21 cellular contexts compared by ENCODE assay signal in the genomic region with DNA sequence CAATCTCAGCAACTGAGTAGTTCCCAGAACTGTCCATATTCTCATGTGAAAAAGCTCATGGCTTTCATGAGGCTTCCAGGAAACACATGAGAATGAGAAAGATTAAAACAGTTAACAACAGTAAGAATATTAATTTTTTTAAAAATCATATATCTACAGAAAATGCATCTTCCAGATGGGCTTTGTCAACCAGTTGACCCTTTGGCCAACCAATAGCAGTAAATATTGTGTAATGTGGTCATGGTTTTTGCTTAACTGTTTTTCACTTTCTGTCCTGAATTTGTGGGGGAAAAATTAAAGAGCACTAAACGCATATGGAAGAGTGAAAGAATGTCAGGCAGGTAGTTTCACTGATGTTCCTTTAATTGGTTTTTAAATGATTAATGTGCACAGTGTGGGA.
DNase-seq lines count a peak whose midpoint lies in the region; ATAC-seq and TF ChIP-seq lines count a peak whose summit lies in the region.
"Had no signal": no experiment of that assay in that cellular context is flagged by ENCODE, and none has a peak within 500 bp of the region (broad histone marks: within the 10 kb centered on the region; RNA-seq: fewer than 3 reads in every experiment).

No MANE protein-coding gene starts in this region.

- H3K27ac Mint-ChIP-seq in activated T-cell treated with anti-CD3 and anti-CD28 coated beads, Interleukin-2, amount 50 U/mL, for 72 hours = peak overlapping the region; percentile 8
- peak overlapping the region; percentile 39 for H3K27ac Mint-ChIP-seq in activated T-helper 17 cell treated with anti-CD3 and anti-CD28 coated beads, Interleukin-2, amount 50 U/mL, for 72 hours
- H3K27ac Mint-ChIP-seq: B cell had no signal

- peaks cover 22% of the 10 kb centered on the region for H3K4me1 Mint-ChIP-seq in activated T-cell treated with anti-CD3 and anti-CD28 coated beads, Interleukin-2, amount 50 U/mL, for 72 hours (ENCODE audit: low read depth)
- H3K4me1 Mint-ChIP-seq in activated T-helper 17 cell treated with anti-CD3 and anti-CD28 coated beads, Interleukin-2, amount 50 U/mL, for 72 hours = peaks cover 12% of the 10 kb centered on the region
- H3K4me1 Mint-ChIP-seq: B cell had no signal

- no peak for TF ChIP-seq CTCF in fibroblast of pulmonary artery (IDR thresholded peaks at IDR 0.05; ENCODE audit: low read length, missing control alignments)

- no peak overlapping the region for H3K4me3 ChIP-seq in fibroblast of pulmonary artery (replicated peaks; ENCODE audit: low read depth, low read length)
- H3K4me3 ChIP-seq: A549 had no signal

- ATAC-seq in activated T-cell treated with anti-CD3 and anti-CD28 coated beads, Interleukin-2, amount 50 U/mL, for 72 hours (replicated peaks in 1 of 2) = no peak
- no peak for ATAC-seq in activated T-helper 17 cell treated with anti-CD3 and anti-CD28 coated beads, Interleukin-2, amount 50 U/mL, for 72 hours (replicated peaks)
- ATAC-seq: A549 had no signal

- peak overlapping the region; percentile 52 for H3K27ac ChIP-seq in substantia nigra (ENCODE audit: low read depth, low read length, poor library complexity, severe bottlenecking)
- H3K27ac ChIP-seq: KMS-11, RWPE1 had no signal

- H3K36me3 Mint-ChIP-seq in activated T-cell treated with anti-CD3 and anti-CD28 coated beads, Interleukin-2, amount 50 U/mL, for 72 hours (ENCODE audit: insufficient read depth in 2 of 2) = peaks cover 31 to 65% of the 10 kb centered on the region in 2 donors
- H3K36me3 Mint-ChIP-seq in activated T-helper 17 cell treated with anti-CD3 and anti-CD28 coated beads, Interleukin-2, amount 50 U/mL, for 72 hours (ENCODE audit: low read depth) = peaks cover 100% of the 10 kb centered on the region

- DNase-seq in activated T-cell treated with anti-CD3 and anti-CD28 coated beads, Interleukin-2, amount 50 U/mL, for 72 hours = no peak
- DNase-seq in activated T-cell treated with anti-CD3 and anti-CD28 coated beads, Interleukin-2, amount 50 U/mL, for 48 hours = no peak
- DNase-seq in fibroblast of pulmonary artery (ENCODE audit: low read depth) (peak; percentile 39), substantia nigra (lab: John Stamatoyannopoulos, UW) (no peak), C1 segment of cervical spinal cord (lab: John Stamatoyannopoulos, UW) (no peak), cortex of kidney (lab: John Stamatoyannopoulos, UW) (no peak)
- DNase-seq: EL; GF-D8; IMR-90; NCI-H1092 treated with DMSO at 0.1 percent for 48 hours; NCI-H146; NCI-H2029; NCI-H345; NCI-H774; NK-92 treated with Interleukin-12 subunit alpha and Interleukin-12 subunit beta, amount 100 ng/mL, for 24 hours; SHP77 treated with DMSO at 0.1 percent for 48 hours had no signal

- peaks cover 1% of the 10 kb centered on the region in 2 donors for H3K9me3 Mint-ChIP-seq in activated T-cell treated with anti-CD3 and anti-CD28 coated beads, Interleukin-2, amount 50 U/mL, for 72 hours
- H3K9me3 Mint-ChIP-seq in activated T-helper 17 cell treated with anti-CD3 and anti-CD28 coated beads, Interleukin-2, amount 50 U/mL, for 72 hours = no peaks in the 10 kb centered on the region

- no peak overlapping the region for H3K4me3 Mint-ChIP-seq in activated T-cell treated with anti-CD3 and anti-CD28 coated beads, Interleukin-2, amount 50 U/mL, for 72 hours
- H3K4me3 Mint-ChIP-seq in activated T-helper 17 cell treated with anti-CD3 and anti-CD28 coated beads, Interleukin-2, amount 50 U/mL, for 72 hours = no peak overlapping the region
- H3K4me3 Mint-ChIP-seq: B cell had no signal

- H3K27me3 Mint-ChIP-seq in activated T-cell treated with anti-CD3 and anti-CD28 coated beads, Interleukin-2, amount 50 U/mL, for 72 hours (ENCODE audit: low read depth) = no peaks in the 10 kb centered on the region
- H3K27me3 Mint-ChIP-seq in activated T-helper 17 cell treated with anti-CD3 and anti-CD28 coated beads, Interleukin-2, amount 50 U/mL, for 72 hours = no peaks in the 10 kb centered on the region
- H3K27me3 Mint-ChIP-seq: B cell had no signal
